In the genomic region with DNA sequence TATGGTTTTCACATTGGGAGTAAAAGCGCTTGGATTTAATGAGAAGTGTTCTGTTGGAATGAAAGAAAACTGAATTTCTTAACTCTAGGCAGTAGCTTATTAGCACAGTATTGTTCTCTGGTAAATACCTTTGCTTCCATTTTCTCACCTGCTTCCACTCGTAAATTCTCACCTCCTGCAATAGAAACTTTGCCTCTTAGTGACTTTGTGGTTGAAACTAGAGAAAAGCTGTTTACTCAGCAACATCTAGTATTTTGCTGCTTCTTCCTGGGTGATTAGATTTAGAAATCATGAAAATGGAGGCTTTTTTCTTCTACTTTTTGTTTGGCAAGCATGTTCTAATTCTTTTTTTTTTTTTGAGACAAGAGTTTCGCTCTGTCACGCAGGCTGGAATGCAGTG, we compare ENCODE assay signal across 9 cellular contexts.
"Had no signal": no experiment of that assay in that cellular context is flagged by ENCODE, and none has a peak within 500 bp of the region (broad histone marks: within the 10 kb centered on the region; RNA-seq: fewer than 3 reads in every experiment).

No MANE protein-coding gene starts in this region.

- H3K27ac ChIP-seq: GM23248, HL-60, KMS-11 had no signal

- DNase-seq: GM23248, GOT3, H9, HCEC 1CT, HFFc6, KBM-7 had no signal

- H3K9ac ChIP-seq: GM23248, KMS-11 had no signal

- H3K4me2 ChIP-seq: KMS-11 had no signal

- H2AFZ ChIP-seq: GM23248 had no signal

- ATAC-seq: HepG2 had no signal

- H3K4me3 ChIP-seq: GM23248 had no signal
